ENCODE assay signal across 10 cellular contexts in the genomic region with DNA sequence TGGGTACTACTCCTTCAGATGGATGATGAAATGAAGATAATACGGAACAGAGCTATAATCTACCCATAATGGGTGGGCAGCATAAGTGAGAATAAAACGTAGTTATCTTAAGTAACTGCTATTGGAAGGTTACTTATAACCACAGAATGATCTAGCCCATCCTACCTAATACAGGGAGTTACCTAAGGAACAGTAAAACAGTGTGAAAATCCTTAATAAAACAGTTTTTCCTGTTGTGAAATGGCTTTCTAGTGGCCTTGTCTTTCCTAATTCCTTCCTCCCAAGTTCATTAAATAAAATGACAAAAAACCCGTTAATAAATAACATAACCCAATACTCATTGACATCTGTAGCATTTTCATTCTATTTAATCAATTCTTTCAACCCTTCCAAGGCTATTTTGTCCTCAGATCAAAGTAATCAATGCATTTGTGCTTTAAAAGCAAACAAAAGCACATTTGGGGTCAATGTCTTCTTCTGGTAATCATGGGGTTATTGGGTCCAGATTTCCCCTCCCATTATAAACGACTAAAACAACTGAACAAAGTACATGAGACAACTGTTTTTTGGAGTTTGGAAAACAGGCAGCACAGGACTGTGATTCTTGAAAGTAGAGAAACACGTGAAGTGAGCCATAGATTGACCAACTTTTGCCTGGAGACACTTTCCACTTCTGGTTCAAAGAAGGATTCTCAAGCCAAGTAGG. TPM values are rescaled to one million over a fixed set of nuclear protein-coding genes. Genes with fewer than 3 reads are reported as not detected.
"Had no signal": no experiment of that assay in that cellular context is flagged by ENCODE, and none has a peak within 500 bp of the region (broad histone marks: within the 10 kb centered on the region; RNA-seq: fewer than 3 reads in every experiment).

No MANE protein-coding gene starts in this region.

- H3K4me2 ChIP-seq: KMS-11 had no signal

- H3K27ac ChIP-seq: GM23248, HL-60, KMS-11 had no signal

- H3K4me3 ChIP-seq: GM23248, HAP-1 had no signal

- ATAC-seq: HCT116 had no signal

- H3K9ac ChIP-seq: GM23248, KMS-11 had no signal

- H3K4me1 ChIP-seq: HAP-1 had no signal

- H3K9me3 ChIP-seq: HAP-1 had no signal

- DNase-seq: GM23248, GOT3, H7, HFFc6, KBM-7 had no signal

- H2AFZ ChIP-seq: GM23248 had no signal

- H3K36me3 ChIP-seq: HAP-1 had no signal

RNA-seq across cellular contexts. Expression of a gene that starts 42.0 kb away (rescaled TPM):
- polyA plus RNA-seq: IgD-negative memory B cell had no signal
